27 cellular contexts compared by ENCODE assay signal in genomic region chr10:43983405-43983804, GRCh38.
"Had no signal": no experiment of that assay in that cellular context is flagged by ENCODE, and none has a peak within 500 bp of the region (broad histone marks: within the 10 kb centered on the region; RNA-seq: fewer than 3 reads in every experiment).

No MANE protein-coding gene starts in this region.

- H3K4me3 ChIP-seq: adrenal gland, body of pancreas, esophagus muscularis mucosa, gastroesophageal sphincter had no signal

- H3K27ac ChIP-seq: adrenal gland, body of pancreas, esophagus muscularis mucosa, foreskin keratinocyte, gastroesophageal sphincter had no signal

- H3K4me1 ChIP-seq: adrenal gland, body of pancreas, foreskin keratinocyte, gastroesophageal sphincter had no signal

- H3K9me3 ChIP-seq: adrenal gland, body of pancreas, esophagus muscularis mucosa had no signal

- FAIRE-seq: colon had no signal

- H3K36me3 ChIP-seq: adrenal gland, esophagus muscularis mucosa, gastroesophageal sphincter had no signal

- DNase-seq: activated CD4-positive, alpha-beta memory T cell treated with anti-CD3 and anti-CD28 coated beads for 36 hours; activated CD4-positive, alpha-beta T cell treated with anti-CD3 and anti-CD28 coated beads for 36 hours; activated CD4-positive, alpha-beta T cell treated with anti-CD3 and anti-CD28 coated beads, Interleukin-2, amount 10 ng/mL, durations not matched to agents 24 days and 14 days; activated CD4-positive, CD25-positive, alpha-beta regulatory T cell; activated CD4-positive, CD25-positive, alpha-beta regulatory T cell treated with anti-CD3 and anti-CD28 coated beads, Interleukin-2, amount 50 U/mL, for 72 hours; activated CD8-positive, alpha-beta T cell treated with anti-CD3 and anti-CD28 coated beads, Interleukin-2, amount 10 ng/mL, durations not matched to agents 7 days and 5 days; activated effector memory CD4-positive, alpha-beta T cell treated with Interleukin-2 at 50 U/mL for 16 hours; activated gamma-delta T cell treated with Interleukin-2 at 50 U/mL for 16 hours; activated naive CD4-positive, alpha-beta T cell treated with anti-CD3 and anti-CD28 coated beads for 36 hours; activated naive CD8-positive, alpha-beta T cell treated with anti-CD3 and anti-CD28 coated beads for 36 hours; activated naive CD8-positive, alpha-beta T cell treated with anti-CD3 and anti-CD28 coated beads, Interleukin-2, amount 50 U/mL, for 24 hours; activated T-cell treated with anti-CD3 and anti-CD28 coated beads, Interleukin-2, amount 50 U/mL, for 4 hours; adrenal gland; amygdala; aorta; body of pancreas; caudate nucleus; cortex of kidney; dermis blood vessel endothelial cell; effector CD4-positive, alpha-beta T cell; effector memory CD8-positive, alpha-beta T cell; foreskin keratinocyte; T-helper 1 cell; T-helper 17 cell had no signal

- H3K27me3 ChIP-seq: adrenal gland, body of pancreas, esophagus muscularis mucosa, foreskin keratinocyte, gastroesophageal sphincter had no signal
